Comparison of ENCODE assay signal across 8 cellular contexts in genomic region chr7:134546903-134547737, GRCh38. TPM values are rescaled to one million over a fixed set of nuclear protein-coding genes. Genes with fewer than 3 reads are reported as not detected.
DNase-seq lines count a peak whose midpoint lies in the region; ATAC-seq and TF ChIP-seq lines count a peak whose summit lies in the region.

No MANE protein-coding gene starts in this region.

- H3K36me3 Mint-ChIP-seq in T-helper 17 cell (ENCODE audit: low read depth), result peaks cover 9% of the 10 kb centered on the region

- no peak for TF ChIP-seq POLR2A in gastrocnemius medialis (IDR thresholded peaks at IDR 0.05)

- ATAC-seq in T-helper 17 cell (peak; percentile 75), gastrocnemius medialis (peak; percentile 73 to 80)

- peak overlapping the region; percentile 32 for H3K27ac Mint-ChIP-seq in T-helper 17 cell

- intact Hi-C loops in gastrocnemius medialis (cut with DNase I; ENCODE audit: low total_unique reads), result loop anchor here (1.0 to 5.0 kb wide), 5 partner anchors 14 to 115 kb away; partner anchors contain the start of genes AKR1B1 and BPGM

- H3K4me1 ChIP-seq in gastrocnemius medialis, result peaks cover 28 to 33% of the 10 kb centered on the region in 2 donors

- H3K9me3 ChIP-seq in T-helper 17 cell (ENCODE audit: control insufficient read depth, low read length, poor library complexity, severe bottlenecking) (no peaks in the 10 kb centered on the region), gastrocnemius medialis (no peaks in the 10 kb centered on the region)

- peaks cover 53% of the 10 kb centered on the region for H3K27me3 Mint-ChIP-seq in T-helper 17 cell

- DNase-seq in GF-D8 (lab: John Stamatoyannopoulos, UW), result peak; percentile 18
- DNase-seq in HCEC 1CT, result peak; percentile 56
- DNase-seq in MV-4-11 (lab: John Stamatoyannopoulos, UW), result peak; percentile 46
- peak; percentile 20 to 52 (median 38) for DNase-seq in T-helper 17 cell
- DNase-seq in astrocyte of the cerebellum (ENCODE audit: low read depth), result peak; percentile 22
- peak in 43 of 51 donors; percentile 2 to 74 (median 27) for DNase-seq in hypothalamus (lab: John Stamatoyannopoulos, UW)
- DNase-seq in gastrocnemius medialis, result peak; percentile 45 to 63
- no peak for DNase-seq in mesenteric fat pad (ENCODE audit: low spot score)

- peak overlapping the region; percentile 73 to 88 (median 82) for H3K27ac ChIP-seq in gastrocnemius medialis

- no peaks in the 10 kb centered on the region for H3K27me3 ChIP-seq in gastrocnemius medialis

- H3K36me3 ChIP-seq in gastrocnemius medialis, result no peaks in the 10 kb centered on the region

- peak overlapping the region; percentile 27 for H3K4me3 ChIP-seq in astrocyte of the cerebellum (ENCODE audit: low read depth, low read length)
- peak overlapping the region; percentile 34 to 54 (median 43) for H3K4me3 ChIP-seq in gastrocnemius medialis

- in situ Hi-C loops in astrocyte of the cerebellum (cut with HindIII; ENCODE audit: low sequenced_read_pairs) (no loop called here), gastrocnemius medialis (cut with MboI; ENCODE audit: low sequenced_read_pairs in 4 of 4) (no loop called here)

- TF ChIP-seq CTCF in astrocyte of the cerebellum (IDR thresholded peaks at IDR 0.05; ENCODE audit: low read depth, low read length, missing control alignments), result peak; percentile 89
- TF ChIP-seq CTCF in gastrocnemius medialis (IDR thresholded peaks at IDR 0.05 in 4 of 5, conservative IDR thresholded peaks at IDR 0.05 in 1 of 5), result peak; percentile 86 to 92 (median 90)

- H3K4me3 Mint-ChIP-seq in T-helper 17 cell, result peak overlapping the region; percentile 28

- H3K4me1 Mint-ChIP-seq in T-helper 17 cell, result peaks cover 8% of the 10 kb centered on the region

RNA-seq across cellular contexts. Expression of gene AKR1B15, which starts 1.8 kb away (rescaled TPM):
- total RNA-seq in T-helper 17 cell (not detected), gastrocnemius medialis (10 to 100 TPM in 2 of 4 donors, 1 to 10 TPM in 2; 1.9 to 77.5 (median 10.3) TPM), mesenteric fat pad (2.3 TPM)

RNA-seq across cellular contexts. Expression of gene AKR1B10, which starts 19.8 kb away (rescaled TPM):
- total RNA-seq in T-helper 17 cell, result not detected
- total RNA-seq in gastrocnemius medialis, result 1 to 10 TPM; 3.7 to 9.6 (median 6.2) TPM
- 0.90 TPM for total RNA-seq in mesenteric fat pad
